8 cellular contexts compared by ENCODE assay signal in the genomic region with DNA sequence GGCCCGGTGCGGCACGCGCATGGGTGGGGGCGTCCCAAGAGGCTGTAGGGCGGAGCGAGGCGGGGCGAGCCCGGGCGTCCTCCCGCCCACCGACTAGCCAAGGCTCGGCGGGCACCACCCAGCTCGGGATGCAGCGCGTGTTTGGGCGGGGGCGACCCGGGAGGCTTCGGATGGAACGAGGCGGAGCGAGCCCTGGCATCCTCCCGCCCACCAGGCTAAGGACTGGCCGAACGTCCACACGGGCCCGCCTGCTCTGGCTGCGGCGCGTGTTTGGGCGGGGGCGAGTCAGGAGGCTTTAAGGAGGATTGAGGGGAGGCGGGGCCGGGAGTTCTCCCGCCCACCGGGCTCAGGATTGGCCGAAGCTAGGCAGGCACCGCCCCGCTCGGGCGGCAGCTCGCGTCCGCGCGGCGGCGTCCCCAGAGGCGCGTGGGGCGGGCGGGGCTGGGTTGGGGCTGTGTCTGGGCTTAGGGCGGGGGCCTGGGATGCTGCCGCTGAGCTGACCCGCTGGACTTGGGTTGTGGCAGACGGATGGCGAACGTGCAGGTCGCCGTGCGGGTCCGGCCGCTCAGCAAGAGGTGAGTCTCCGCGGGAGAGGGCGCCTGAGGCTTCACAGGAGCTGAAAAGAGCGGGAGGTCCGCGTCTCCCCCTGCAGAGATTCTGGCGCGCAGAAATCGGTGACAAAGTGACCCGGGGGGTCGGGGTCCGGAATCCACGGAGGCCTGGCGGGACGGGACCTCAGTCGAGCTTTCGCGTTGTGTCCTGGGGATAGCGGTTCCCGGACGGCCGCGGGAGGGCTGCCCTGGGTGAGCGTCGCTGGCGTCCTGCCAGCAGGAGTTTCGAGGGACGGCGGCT.
DNase-seq lines count a peak whose midpoint lies in the region; ATAC-seq and TF ChIP-seq lines count a peak whose summit lies in the region.

A gene (plus strand): TSS at position 419 of the 852 bp plus-strand sequence. CDS start 110 bp downstream, at position 529.

- ATAC-seq in GM19351 (IDR thresholded peaks at IDR 0.05; ENCODE audit: unreplicated experiment) (peak; percentile 82), HG03520 (IDR thresholded peaks at IDR 0.05; ENCODE audit: unreplicated experiment) (peak; percentile 85)

- DNase-seq in C1 segment of cervical spinal cord (lab: John Stamatoyannopoulos, UW) (peak; percentile 81 to 99 (median 97)), NCI-H526 treated with DMSO at 0.1 percent for 48 hours (lab: John Stamatoyannopoulos, UW) (peak; percentile 91), coronary artery (ENCODE audit: low spot score) (peak; percentile 99), left kidney (ENCODE audit: low read depth, low spot score) (peak; percentile 99)
- DNase-seq in activated CD4-positive, alpha-beta T cell treated with anti-CD3 and anti-CD28 coated beads for 48 hours, result peak; percentile 97
- DNase-seq in stimulated activated CD4-positive, alpha-beta T cell treated with anti-CD3 and anti-CD28 coated beads, Interleukin-1b, Interleukin-23, amount 100 ng/mL, for 48 hours, result peak; percentile 95

- peak within 1 kb of the TSS; percentile 84 for H3K4me3 ChIP-seq in coronary artery

- TF ChIP-seq CTCF in coronary artery (IDR thresholded peaks at IDR 0.05), result no peak

- H3K27ac ChIP-seq in coronary artery, result peak within 1 kb of the TSS; percentile 88 to 93

Comparison
In these comparisons a context has a peak if more than half of its experiments do, and no peak if none do; other contexts are left out.
1. Peak in every context shown above with its lines: DNase-seq, ATAC-seq, H3K4me3 ChIP-seq and H3K27ac ChIP-seq.